In genomic region chr18:49727816-49728215, GRCh38 we compare ENCODE assay signal across 17 cellular contexts.
DNase-seq lines count a peak whose midpoint lies in the region; ATAC-seq and TF ChIP-seq lines count a peak whose summit lies in the region.
"Had no signal": no experiment of that assay in that cellular context is flagged by ENCODE, and none has a peak within 500 bp of the region (broad histone marks: within the 10 kb centered on the region; RNA-seq: fewer than 3 reads in every experiment).

No MANE protein-coding gene starts in this region.

- no peak for TF ChIP-seq CTCF in H9 (conservative IDR thresholded peaks at IDR 0.05)
- no peak for TF ChIP-seq CTCF in neural progenitor cell (IDR thresholded peaks at IDR 0.05)

- H4K8ac ChIP-seq in H9 (replicated peaks; ENCODE audit: insufficient read length, low read depth, low read length) (no peak overlapping the region), mesenchymal stem cell (ENCODE audit: low read length) (peak overlapping the region; percentile 84)

- no peak overlapping the region for H3K18ac ChIP-seq in H9 (ENCODE audit: insufficient read length, low read depth, low read length)
- H3K18ac ChIP-seq in mesenchymal stem cell (ENCODE audit: low read depth in 1 of 2, low read length in 2 of 2), result peak overlapping the region; percentile 76 to 93

- no peaks in the 10 kb centered on the region for H3K9me3 ChIP-seq in H9 (ENCODE audit: control insufficient read depth, low read depth, low read length)
- H3K9me3 ChIP-seq in SJSA1 (replicated peaks), result no peaks in the 10 kb centered on the region
- H3K9me3 ChIP-seq in mesenchymal stem cell (ENCODE audit: control insufficient read depth, low read length), result no peaks in the 10 kb centered on the region
- H3K9me3 ChIP-seq in neural progenitor cell (ENCODE audit: low read depth), result no peaks in the 10 kb centered on the region
- H3K9me3 ChIP-seq: BLaER1, Peyer's patch, SK-N-SH had no signal

- H4K5ac ChIP-seq in H9 (ENCODE audit: insufficient read length, low read depth, low read length), result no peak overlapping the region

- H2BK5ac ChIP-seq in H9 (ENCODE audit: insufficient read length, low read length), result no peak overlapping the region
- no peak overlapping the region for H2BK5ac ChIP-seq in mesenchymal stem cell (ENCODE audit: low read depth, low read length, poor library complexity, severe bottlenecking)

- no peak overlapping the region for H3K4me3 ChIP-seq in SJSA1
- H3K4me3 ChIP-seq in mesenchymal stem cell (ENCODE audit: insufficient read depth in 1 of 2, low read depth in 1 of 2, low read length in 2 of 2), result no peak overlapping the region
- no peak overlapping the region for H3K4me3 ChIP-seq in neural progenitor cell
- H3K4me3 ChIP-seq: BLaER1, Peyer's patch had no signal

- H3K27ac ChIP-seq in H9 (ENCODE audit: insufficient read length, low read depth, low read length) (no peak overlapping the region), SJSA1 (peak overlapping the region; percentile 97; the same call in 1 of the 2 replicates), mesenchymal stem cell (ENCODE audit: low read length, poor library complexity, severe bottlenecking) (no peak overlapping the region), neural progenitor cell (no peak overlapping the region)
- H3K27ac ChIP-seq: BLaER1, KMS-11, Peyer's patch had no signal

- peaks cover 8% of the 10 kb centered on the region; the same call in 1 of the 2 replicates for H3K4me1 ChIP-seq in H9 (ENCODE audit: insufficient read depth, low read length)
- H3K4me1 ChIP-seq in SJSA1 (replicated peaks), result peaks cover 60% of the 10 kb centered on the region
- H3K4me1 ChIP-seq in mesenchymal stem cell (ENCODE audit: control insufficient read depth, insufficient read depth, low read depth, low read length), result peaks cover 24% of the 10 kb centered on the region
- peaks cover 15% of the 10 kb centered on the region for H3K4me1 ChIP-seq in neural progenitor cell
- H3K4me1 ChIP-seq: BLaER1 had no signal

- H3F3A ChIP-seq in neural progenitor cell (ENCODE audit: low read depth), result peaks cover 12% of the 10 kb centered on the region

- H3K36me3 ChIP-seq in SJSA1 (no peaks in the 10 kb centered on the region), mesenchymal stem cell (ENCODE audit: control insufficient read depth in 1 of 2, insufficient read depth in 2 of 2, low read depth in 1 of 2, low read length in 2 of 2) (no peaks in the 10 kb centered on the region), neural progenitor cell (no peaks in the 10 kb centered on the region)
- H3K36me3 ChIP-seq: BLaER1, Peyer's patch had no signal

- no peaks in the 10 kb centered on the region for H3K9me3 Mint-ChIP-seq in H9
- H3K9me3 Mint-ChIP-seq in neural progenitor cell, result peaks cover 3% of the 10 kb centered on the region
- H3K9me3 Mint-ChIP-seq: CD4-positive, alpha-beta T cell; IgD-negative memory B cell had no signal

- H2AK5ac ChIP-seq in H9 (ENCODE audit: insufficient read length, low read length) (peak overlapping the region; percentile 18), mesenchymal stem cell (ENCODE audit: low read length, severe bottlenecking) (peak overlapping the region; percentile 93)

- H4K91ac ChIP-seq in H9 (ENCODE audit: insufficient read length, low read depth, low read length) (no peak overlapping the region), mesenchymal stem cell (ENCODE audit: low read length) (peak overlapping the region; percentile 92)

- ATAC-seq in SK-N-SH treated with all-trans-retinoic acid at 6 μM for 48 hours, result no peak

- no peak overlapping the region for H2BK120ac ChIP-seq in H9 (ENCODE audit: low read depth, low read length, poor library complexity, severe bottlenecking)
- peak overlapping the region; percentile 75 for H2BK120ac ChIP-seq in mesenchymal stem cell (ENCODE audit: low read depth, low read length)

- no CpG with 5 or more reads among the region's 10 CpGs for WGBS in H9 (ENCODE audit: extremely low coverage, insufficient read length, low lambda C conversion rate)
- 98% methylated on average over 9 of the region's 10 CpGs for WGBS in mesenchymal stem cell

- H3K4me3 Mint-ChIP-seq in H9 (no peak overlapping the region), neural progenitor cell (no peak overlapping the region)
- H3K4me3 Mint-ChIP-seq: CD4-positive, alpha-beta T cell; IgD-negative memory B cell had no signal

- H3K56ac ChIP-seq in H9 (ENCODE audit: insufficient read length, low read depth, low read length), result no peak overlapping the region

- H3K4me1 Mint-ChIP-seq in H9 (peaks cover 37 to 45% of the 10 kb centered on the region in 2 experiments), neural progenitor cell (peaks cover 61% of the 10 kb centered on the region)

- H3K4me2 ChIP-seq in H9 (ENCODE audit: insufficient read depth, insufficient read length, low read length) (no peak overlapping the region), mesenchymal stem cell (ENCODE audit: low read length, poor library complexity, severe bottlenecking) (no peak overlapping the region), neural progenitor cell (no peak overlapping the region)
- H3K4me2 ChIP-seq: BLaER1, KMS-11, SK-N-SH had no signal

- H3K4ac ChIP-seq in H9 (ENCODE audit: low read depth, low read length) (no peak overlapping the region; the same call in 1 of the 2 replicates), mesenchymal stem cell (ENCODE audit: low read depth in 1 of 2, low read length in 2 of 2) (peak overlapping the region; percentile 6 to 84)

- H3K27ac Mint-ChIP-seq in H9 (no peak overlapping the region), neural progenitor cell (peak overlapping the region; percentile 50)
- H3K27ac Mint-ChIP-seq: CD4-positive, alpha-beta T cell; IgD-negative memory B cell had no signal

- H3K27me3 Mint-ChIP-seq in H9 (ENCODE audit: low read depth), result 0 out of 2 replicates have a peak, but pooled peaks cover 2% of the 10 kb centered on the region
- H3K27me3 Mint-ChIP-seq in neural progenitor cell (ENCODE audit: insufficient read depth, low read depth), result peaks cover 2% of the 10 kb centered on the region
- H3K27me3 Mint-ChIP-seq: IgD-negative memory B cell had no signal

- DNase-seq in H9 (no peak), SJSA1 (ENCODE audit: low read depth in 1 of 2, low spot score in 2 of 2) (no peak), mesenchymal stem cell (no peak), neural progenitor cell (ENCODE audit: low spot score) (no peak), NK-92 (lab: John Stamatoyannopoulos, UW; ENCODE audit: unreplicated experiment) (no peak), OCI-M2 (lab: John Stamatoyannopoulos, UW; ENCODE audit: unreplicated experiment) (no peak), SIG-M5 (lab: John Stamatoyannopoulos, UW) (no peak)
- DNase-seq: CD4-positive, alpha-beta T cell; NCI-H2227 treated with DMSO at 0.1 percent for 48 hours; NCI-H510A; SHP77 treated with DMSO at 0.1 percent for 48 hours had no signal

- no peaks in the 10 kb centered on the region for H3K23me2 ChIP-seq in H9 (ENCODE audit: insufficient read length, low read depth, low read length, poor library complexity, severe bottlenecking)

- H3K79me2 ChIP-seq in H9 (ENCODE audit: insufficient read depth, low read length), result no peaks in the 10 kb centered on the region
- H3K79me2 ChIP-seq in neural progenitor cell (ENCODE audit: low read depth), result no peaks in the 10 kb centered on the region

- H3K23ac ChIP-seq in H9 (ENCODE audit: insufficient read length, low read depth, low read length) (no peak overlapping the region), mesenchymal stem cell (ENCODE audit: low read length in 2 of 2) (no peak overlapping the region)

- H3K79me1 ChIP-seq in H9 (ENCODE audit: insufficient read depth, low read depth, low read length, poor library complexity, severe bottlenecking) (no peaks in the 10 kb centered on the region), mesenchymal stem cell (replicated peaks; ENCODE audit: low read length, poor library complexity, severe bottlenecking) (no peaks in the 10 kb centered on the region)

- H2AFZ ChIP-seq in H9 (ENCODE audit: low read length) (no peak overlapping the region), mesenchymal stem cell (ENCODE audit: low read depth, low read length) (no peak overlapping the region), neural progenitor cell (replicated peaks) (no peak overlapping the region)

- H4K20me1 ChIP-seq in H9 (ENCODE audit: control insufficient read depth, insufficient read depth, insufficient read length), result no peaks in the 10 kb centered on the region
- H4K20me1 ChIP-seq in neural progenitor cell (ENCODE audit: low read depth), result no peaks in the 10 kb centered on the region
- H4K20me1 ChIP-seq: BLaER1 had no signal

- H3K9ac ChIP-seq in H9 (ENCODE audit: extremely low read depth, insufficient read length, low read length) (no peak overlapping the region), mesenchymal stem cell (ENCODE audit: low read length) (no peak overlapping the region), neural progenitor cell (no peak overlapping the region)
- H3K9ac ChIP-seq: BLaER1, KMS-11 had no signal

- H3K36me3 Mint-ChIP-seq in H9 (ENCODE audit: insufficient read depth in 1 of 3, low read depth in 3 of 3), result no peaks in the 10 kb centered on the region
- H3K36me3 Mint-ChIP-seq in neural progenitor cell, result no peaks in the 10 kb centered on the region
- H3K36me3 Mint-ChIP-seq: IgD-negative memory B cell had no signal

- H2BK15ac ChIP-seq in H9 (ENCODE audit: low read depth, low read length) (no peak overlapping the region), mesenchymal stem cell (ENCODE audit: low read depth, poor library complexity, severe bottlenecking) (peak overlapping the region; percentile 82)

- no peak overlapping the region for H3T11ph ChIP-seq in H9 (ENCODE audit: low read length)

- no peak overlapping the region for H2BK20ac ChIP-seq in H9 (ENCODE audit: low read depth, low read length, poor library complexity, severe bottlenecking)

- H2BK12ac ChIP-seq in H9 (ENCODE audit: insufficient read length, low read depth, low read length) (no peak overlapping the region), mesenchymal stem cell (ENCODE audit: low read length in 2 of 2) (peak overlapping the region; percentile 84 to 99)

- H3K27me3 ChIP-seq in H9 (ENCODE audit: insufficient read depth, low read length), result no peaks in the 10 kb centered on the region
- no peaks in the 10 kb centered on the region for H3K27me3 ChIP-seq in SJSA1 (replicated peaks)
- no peaks in the 10 kb centered on the region for H3K27me3 ChIP-seq in mesenchymal stem cell (ENCODE audit: control insufficient read depth in 1 of 2, insufficient read depth in 1 of 2, low read length in 2 of 2)
- H3K27me3 ChIP-seq in neural progenitor cell, result no peaks in the 10 kb centered on the region
- H3K27me3 ChIP-seq: BLaER1, Peyer's patch had no signal

- H3K14ac ChIP-seq in H9 (ENCODE audit: insufficient read depth, low read length) (no peak overlapping the region; the same call in 1 of the 2 replicates), mesenchymal stem cell (ENCODE audit: low read length in 2 of 2) (no peak overlapping the region)
